1 cellular context compared by ENCODE assay signal in the genomic region with DNA sequence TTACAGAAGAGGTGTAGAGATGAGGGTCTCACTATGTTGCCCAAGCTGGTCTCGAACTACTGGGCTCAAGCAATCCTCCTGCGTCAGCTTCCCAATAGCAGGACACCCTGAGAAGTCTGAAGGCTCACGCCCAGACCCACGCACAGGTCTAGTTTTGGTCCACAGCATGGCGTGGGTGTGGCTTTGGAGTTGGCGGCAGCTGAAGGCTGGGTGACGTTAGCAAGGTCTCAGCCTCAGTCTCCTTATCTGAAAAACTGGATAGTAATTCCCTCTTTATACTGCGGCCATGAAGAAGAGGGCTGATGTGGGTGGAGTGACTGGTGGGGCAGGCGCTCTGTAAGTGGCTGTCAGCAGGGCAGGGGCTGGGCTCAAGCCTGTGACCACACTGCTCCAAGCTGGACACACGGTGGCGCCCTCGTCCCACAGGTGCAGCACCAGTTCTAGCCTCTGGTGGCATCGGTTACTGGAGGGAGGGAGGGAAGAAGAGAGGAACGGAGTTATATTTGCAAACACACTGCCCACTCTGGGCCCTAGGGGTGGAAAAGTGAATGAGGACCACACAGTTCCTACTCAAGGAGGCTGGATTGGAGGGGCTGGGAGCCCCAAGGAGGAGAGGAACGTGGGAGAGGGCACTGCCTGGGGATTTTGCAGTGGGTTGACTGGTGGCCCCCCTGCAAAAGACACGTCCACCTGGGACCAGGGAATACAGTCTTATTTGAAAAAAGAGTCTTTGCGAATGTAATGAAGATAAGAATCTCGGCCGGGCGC.
TF ChIP-seq lines count a peak whose summit lies in the region.

No MANE protein-coding gene starts in this region.

TF ChIP-seq in A549, 52 proteins besides CTCF, POLR2A, EP300 and RAD21 (continued from another document):
- TF ChIP-seq, protein P1, sequence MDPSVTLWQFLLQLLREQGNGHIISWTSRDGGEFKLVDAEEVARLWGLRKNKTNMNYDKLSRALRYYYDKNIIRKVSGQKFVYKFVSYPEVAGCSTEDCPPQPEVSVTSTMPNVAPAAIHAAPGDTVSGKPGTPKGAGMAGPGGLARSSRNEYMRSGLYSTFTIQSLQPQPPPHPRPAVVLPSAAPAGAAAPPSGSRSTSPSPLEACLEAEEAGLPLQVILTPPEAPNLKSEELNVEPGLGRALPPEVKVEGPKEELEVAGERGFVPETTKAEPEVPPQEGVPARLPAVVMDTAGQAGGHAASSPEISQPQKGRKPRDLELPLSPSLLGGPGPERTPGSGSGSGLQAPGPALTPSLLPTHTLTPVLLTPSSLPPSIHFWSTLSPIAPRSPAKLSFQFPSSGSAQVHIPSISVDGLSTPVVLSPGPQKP (IDR thresholded peaks at IDR 0.05; ENCODE audit: low read depth, low read length) = no peak
